9 cellular contexts compared by ENCODE assay signal in genomic region chr17:52724578-52724977, GRCh38.
"Had no signal": no experiment of that assay in that cellular context is flagged by ENCODE, and none has a peak within 500 bp of the region (broad histone marks: within the 10 kb centered on the region; RNA-seq: fewer than 3 reads in every experiment).

No MANE protein-coding gene starts in this region.

- DNase-seq: GM23248, GOT3, H7, H9, HCEC 1CT, HFFc6 had no signal

- ATAC-seq: GM23338, HCT116 had no signal

- H3K27ac Mint-ChIP-seq: GM23338, HFFc6 had no signal

- H3K9ac ChIP-seq: GM23248 had no signal

- H3K36me3 ChIP-seq: HAP-1 had no signal

- H3K4me3 ChIP-seq: GM23248, GM23338, HAP-1 had no signal

- H3K4me3 Mint-ChIP-seq: GM23338, H9, HFFc6 had no signal

- H3K4me1 Mint-ChIP-seq: H9 had no signal

- H3K4me2 ChIP-seq: GM23338 had no signal

- H3K4me1 ChIP-seq: HAP-1 had no signal

- H3K27ac ChIP-seq: GM23248 had no signal

- H3K9me3 Mint-ChIP-seq: H9 had no signal

- H3K9me3 ChIP-seq: HAP-1 had no signal
